ENCODE assay signal across 1 cellular context in genomic region chr1:8903410-8903809, GRCh38.
TF ChIP-seq lines count a peak whose summit lies in the region.

No MANE protein-coding gene starts in this region.

TF ChIP-seq in GM23338, 12 proteins besides CTCF, POLR2A, EP300 and RAD21 (continued from another document):
- no peak for TF ChIP-seq ZNF462 (CRISPR knock-in tag; IDR thresholded peaks at IDR 0.05)
- no peak for TF ChIP-seq JUNB (IDR thresholded peaks at IDR 0.05; ENCODE audit: unreplicated experiment)
